In the genomic region with DNA sequence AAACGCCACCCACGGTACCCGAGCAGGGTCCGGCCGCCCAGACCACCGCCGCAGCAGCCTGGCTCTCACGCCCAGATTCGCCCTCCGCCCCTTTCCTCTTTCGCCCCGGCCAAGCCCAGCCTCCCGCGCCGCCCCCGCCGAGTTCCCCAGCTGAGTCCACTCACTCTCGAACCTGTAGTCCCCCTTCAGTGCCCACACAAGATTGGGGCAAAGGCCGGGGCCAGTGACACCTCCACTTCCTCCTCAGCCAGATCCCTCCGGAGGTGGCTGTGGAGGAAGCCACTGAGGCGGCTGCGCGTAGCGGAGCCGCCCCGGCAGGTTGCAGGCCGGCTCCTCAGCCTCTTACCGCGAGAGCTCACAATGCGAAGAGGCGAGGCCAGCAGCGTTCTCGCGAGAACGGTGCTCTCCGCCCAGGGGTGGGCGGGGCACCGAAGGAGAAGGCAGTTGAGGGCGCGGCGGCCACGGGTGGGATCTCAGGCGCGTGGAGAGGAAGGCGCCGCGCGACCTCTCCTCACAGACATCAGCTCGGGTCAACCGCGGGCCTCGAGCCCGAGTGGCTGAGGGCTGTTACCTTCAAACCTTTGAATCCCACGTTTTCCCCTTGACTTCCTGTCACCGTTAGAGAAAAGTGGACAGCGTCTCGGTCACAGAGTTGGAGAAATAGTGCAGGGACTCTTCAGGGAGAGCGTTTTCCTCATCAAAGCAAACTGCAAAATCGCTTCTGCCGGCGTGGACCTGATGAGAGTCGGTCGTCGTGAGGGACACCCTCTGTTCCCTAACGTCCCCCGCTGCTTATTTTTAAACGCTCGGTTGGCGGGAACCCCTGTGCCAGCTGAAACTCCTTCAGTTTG, we compare ENCODE assay signal across 8 cellular contexts. TPM values are rescaled to one million over a fixed set of nuclear protein-coding genes. Genes with fewer than 3 reads are reported as not detected.
A peak's percentile ranks its signal among the peaks of the same experiment; 100 is the strongest.
DNase-seq lines count a peak whose midpoint lies in the region; ATAC-seq and TF ChIP-seq lines count a peak whose summit lies in the region.

Gene BTBD10 (minus strand): TSS at position 295 of the 851 bp plus-strand sequence. CDS start 18,098 bp downstream, outside the sequence.

- peak within 1 kb of the TSS; percentile 79 for H3K27ac ChIP-seq in C4-2B
- peak within 1 kb of the TSS; percentile 80 to 95 for H3K27ac ChIP-seq in coronary artery

- POLR2A ChIA-PET in activated CD4-positive, alpha-beta T cell treated with anti-CD3 and anti-CD28 coated beads, Interleukin-2, amount 10 ng/mL, durations not matched to agents 7 days and 5 days (lab: Charles Lee): interaction anchor here (0.5 to 1.2 kb wide), 5 partner anchors 12 to 1619 kb away, joined by 3 to 5 read pairs (median 3); no protein-coding TSS in a partner anchor

- H3K27me3 Mint-ChIP-seq in activated CD4-positive, alpha-beta T cell treated with anti-CD3 and anti-CD28 coated beads, Interleukin-2, amount 10 ng/mL, durations not matched to agents 7 days and 5 days: peaks cover 5% of the 10 kb centered on the region

- no peak for TF ChIP-seq CTCF in C4-2B (conservative IDR thresholded peaks at IDR 0.05)
- TF ChIP-seq CTCF in coronary artery (IDR thresholded peaks at IDR 0.05): no peak

- DNase-seq in NCI-H69 (lab: John Stamatoyannopoulos, UW) (peak; percentile 99), coronary artery (ENCODE audit: low spot score) (peak; percentile 94), left kidney (ENCODE audit: low read depth, low spot score) (peak; percentile 99)
- peak; percentile 95 for DNase-seq in activated CD4-positive, alpha-beta T cell treated with anti-CD3 and anti-CD28 coated beads, Interleukin-2, amount 10 ng/mL, durations not matched to agents 7 days and 5 days
- peak; percentile 92 for DNase-seq in stimulated activated CD4-positive, alpha-beta T cell treated with anti-CD3 and anti-CD28 coated beads, Interleukin-1b, Interleukin-23, amount 100 ng/mL, for 48 hours

- no peaks in the 10 kb centered on the region for H3K9me3 Mint-ChIP-seq in activated CD4-positive, alpha-beta T cell treated with anti-CD3 and anti-CD28 coated beads, Interleukin-2, amount 10 ng/mL, durations not matched to agents 7 days and 5 days

- peak within 1 kb of the TSS; percentile 80 for H3K4me3 ChIP-seq in coronary artery

- H3K27ac Mint-ChIP-seq in activated CD4-positive, alpha-beta T cell treated with anti-CD3 and anti-CD28 coated beads, Interleukin-2, amount 10 ng/mL, durations not matched to agents 7 days and 5 days: peak within 1 kb of the TSS; percentile 99

- H3K4me3 Mint-ChIP-seq in activated CD4-positive, alpha-beta T cell treated with anti-CD3 and anti-CD28 coated beads, Interleukin-2, amount 10 ng/mL, durations not matched to agents 7 days and 5 days: peak within 1 kb of the TSS; percentile 92

- peaks cover 39% of the 10 kb centered on the region for H3K4me1 Mint-ChIP-seq in activated CD4-positive, alpha-beta T cell treated with anti-CD3 and anti-CD28 coated beads, Interleukin-2, amount 10 ng/mL, durations not matched to agents 7 days and 5 days

- CTCF ChIA-PET in activated CD4-positive, alpha-beta T cell treated with anti-CD3 and anti-CD28 coated beads, Interleukin-2, amount 10 ng/mL, durations not matched to agents 7 days and 5 days (lab: Charles Lee): interaction anchor here (1.0 to 1.7 kb wide), 2 partner anchors 12 to 23 kb away, joined by 3 to 7 read pairs; no protein-coding TSS in a partner anchor

- peaks cover 19% of the 10 kb centered on the region for H3K36me3 Mint-ChIP-seq in activated CD4-positive, alpha-beta T cell treated with anti-CD3 and anti-CD28 coated beads, Interleukin-2, amount 10 ng/mL, durations not matched to agents 7 days and 5 days (ENCODE audit: low read depth)

- ATAC-seq in GM19372 (IDR thresholded peaks at IDR 0.05; ENCODE audit: low read depth, unreplicated experiment) (peak; percentile 94), HG03521 (IDR thresholded peaks at IDR 0.05; ENCODE audit: unreplicated experiment) (peak; percentile 94)

RNA-seq across cellular contexts. Expression of gene BTBD10, which starts in this region (rescaled TPM):
- 10 to 100 TPM; 25.7 to 31.3 TPM for total RNA-seq in activated CD4-positive, alpha-beta T cell treated with anti-CD3 and anti-CD28 coated beads, Interleukin-2, amount 10 ng/mL, durations not matched to agents 7 days and 5 days

Comparison
In these comparisons a context has a peak if more than half of its experiments do, and no peak if none do; other contexts are left out.
1. Peak in every context shown above with its lines: DNase-seq, ATAC-seq, H3K4me3 ChIP-seq and H3K27ac ChIP-seq.